In the genomic region with DNA sequence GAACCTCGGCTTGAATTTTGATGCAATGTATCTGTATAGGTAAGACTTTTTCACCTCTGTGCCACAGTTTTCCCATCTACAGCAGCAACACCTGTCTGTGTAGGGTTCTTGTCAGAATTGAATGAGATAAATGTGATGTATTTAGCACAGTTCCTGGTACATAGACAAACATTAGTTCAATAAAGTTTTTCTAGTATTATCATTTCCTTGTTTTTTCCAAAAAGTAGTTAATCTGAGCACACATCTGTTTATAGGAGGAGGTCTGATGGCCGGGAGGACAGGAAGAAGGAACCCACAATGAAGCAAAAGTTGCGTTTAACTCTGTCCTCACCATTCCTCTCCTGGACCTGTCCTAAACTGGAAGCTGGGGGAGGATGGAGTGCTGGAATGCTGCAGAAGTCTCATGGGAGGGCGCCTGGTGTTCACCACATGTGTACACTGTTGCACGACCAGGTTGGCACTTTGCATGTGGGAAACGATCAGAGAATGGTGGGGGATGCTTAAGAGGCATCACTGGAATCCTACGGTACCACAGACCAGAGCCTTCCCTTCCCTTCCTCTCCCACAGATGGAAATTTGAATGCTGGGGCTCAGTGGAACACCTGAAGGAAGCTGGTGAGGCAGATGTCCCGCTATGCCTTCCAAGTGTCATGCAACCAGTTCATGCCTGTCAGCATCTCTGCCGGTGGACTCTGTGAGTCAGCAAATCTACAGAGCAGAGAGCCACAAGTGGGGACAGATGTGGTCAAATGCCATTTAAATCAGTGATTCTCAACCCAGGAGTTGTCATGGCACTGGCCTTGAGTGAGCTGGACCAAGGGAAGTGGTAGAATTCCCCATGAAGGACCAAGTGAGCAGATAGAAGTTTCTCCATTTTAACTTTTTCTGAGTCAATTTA, we compare ENCODE assay signal across 14 cellular contexts.
DNase-seq lines count a peak whose midpoint lies in the region; ATAC-seq, FAIRE-seq and TF ChIP-seq lines count a peak whose summit lies in the region.
"Had no signal": no experiment of that assay in that cellular context is flagged by ENCODE, and none has a peak within 500 bp of the region (broad histone marks: within the 10 kb centered on the region; RNA-seq: fewer than 3 reads in every experiment).

No MANE protein-coding gene starts in this region.

- H3K27ac Mint-ChIP-seq in CD4-positive, alpha-beta memory T cell: peak overlapping the region in 2 of 7 donors; percentile 14 to 44
- H3K27ac Mint-ChIP-seq: HFFc6 had no signal

- SMC1A ChIA-PET in GM12878 (lab: Charles Lee; ENCODE audit: uncharacterized antibody, unreplicated experiment): no interaction called here

- no peak for TF ChIP-seq EP300 in GM12878 (IDR thresholded peaks at IDR 0.05; ENCODE audit: borderline replicate concordance in 1 of 2, control insufficient read depth in 1 of 2, low read depth in 2 of 2, low read length in 2 of 2)

- H3K4me2 ChIP-seq in DND-41 (ENCODE audit: insufficient read depth, low read length): peak overlapping the region; percentile 50; the same call in 1 of the 2 replicates
- peak overlapping the region; percentile 39; the same call in 1 of the 2 replicates for H3K4me2 ChIP-seq in MM.1S (ENCODE audit: low read depth, low read length)
- no peak overlapping the region for H3K4me2 ChIP-seq in GM12878 (ENCODE audit: control insufficient read depth, insufficient read depth)
- no peak overlapping the region for H3K4me2 ChIP-seq in osteoblast (ENCODE audit: insufficient read depth, low read length)

- peaks cover 0 to 4% (median 0%) of the 10 kb centered on the region in 8 donors for H3K9me3 Mint-ChIP-seq in CD4-positive, alpha-beta memory T cell
- H3K9me3 Mint-ChIP-seq: HFFc6 had no signal

- H3K36me3 ChIP-seq in DND-41 (ENCODE audit: insufficient read depth, low read length) (no peaks in the 10 kb centered on the region), MM.1S (replicated peaks; ENCODE audit: insufficient read depth, low read length) (no peaks in the 10 kb centered on the region), GM12878 (ENCODE audit: control insufficient read depth in 2 of 2, insufficient read depth in 2 of 2, low read length in 1 of 2) (no peaks in the 10 kb centered on the region), osteoblast (ENCODE audit: insufficient read depth, low read length) (no peaks in the 10 kb centered on the region)
- no peaks in the 10 kb centered on the region for H3K36me3 ChIP-seq in CD4-positive, alpha-beta memory T cell (ENCODE audit: insufficient read depth, low read length)
- H3K36me3 ChIP-seq: brain microvascular endothelial cell had no signal

- TF ChIP-seq POLR2A in GM12878 (IDR thresholded peaks at IDR 0.05; ENCODE audit: low read depth, low read length): no peak

- H3K79me2 ChIP-seq in DND-41 (ENCODE audit: insufficient read depth, low read length) (no peaks in the 10 kb centered on the region), MM.1S (ENCODE audit: low read length) (no peaks in the 10 kb centered on the region), GM12878 (ENCODE audit: control insufficient read depth, insufficient read depth, low read length) (no peaks in the 10 kb centered on the region), osteoblast (ENCODE audit: insufficient read depth, low read length) (no peaks in the 10 kb centered on the region)

- RAD21 ChIA-PET in GM12878 (lab: Charles Lee; ENCODE audit: unreplicated experiment): no interaction called here

- H3K27ac ChIP-seq in DND-41 (ENCODE audit: low read length): peak overlapping the region; percentile 76
- peak overlapping the region; percentile 68; the same call in 1 of the 2 replicates for H3K27ac ChIP-seq in MM.1S (ENCODE audit: low read length)
- H3K27ac ChIP-seq in GM12878 (ENCODE audit: control insufficient read depth, insufficient read depth): no peak overlapping the region
- peak overlapping the region; percentile 95 for H3K27ac ChIP-seq in osteoblast (ENCODE audit: low read depth, low read length)
- H3K27ac ChIP-seq in CD4-positive, alpha-beta memory T cell (ENCODE audit: low read depth, low read length): no peak overlapping the region
- H3K27ac ChIP-seq: HL-60 had no signal

- H3K9ac ChIP-seq in DND-41 (ENCODE audit: low read depth, low read length): peak overlapping the region; percentile 40
- no peak overlapping the region for H3K9ac ChIP-seq in MM.1S (ENCODE audit: low read length)
- no peak overlapping the region for H3K9ac ChIP-seq in GM12878 (ENCODE audit: control insufficient read depth, insufficient read depth, low read length)

- H3K4me3 ChIP-seq in DND-41 (ENCODE audit: low read depth in 1 of 2, low read length in 2 of 2): no peak overlapping the region
- no peak overlapping the region for H3K4me3 ChIP-seq in MM.1S (ENCODE audit: low read length)
- H3K4me3 ChIP-seq in GM12878: no peak overlapping the region
- no peak overlapping the region for H3K4me3 ChIP-seq in osteoblast (ENCODE audit: insufficient read depth, low read length)
- no peak overlapping the region for H3K4me3 ChIP-seq in CD4-positive, alpha-beta memory T cell (ENCODE audit: low read length in 2 of 2)

- H3K9me3 ChIP-seq in DND-41 (ENCODE audit: insufficient read depth, low read length, severe bottlenecking): no peaks in the 10 kb centered on the region
- no peaks in the 10 kb centered on the region for H3K9me3 ChIP-seq in MM.1S (replicated peaks; ENCODE audit: insufficient read depth, low read length)
- no peaks in the 10 kb centered on the region for H3K9me3 ChIP-seq in GM12878 (replicated peaks; ENCODE audit: control insufficient read depth, insufficient read depth, low read length)
- no peaks in the 10 kb centered on the region for H3K9me3 ChIP-seq in osteoblast (ENCODE audit: low read depth, low read length)
- H3K9me3 ChIP-seq in CD4-positive, alpha-beta memory T cell (ENCODE audit: control insufficient read depth in 1 of 2, low read length in 2 of 2): no peaks in the 10 kb centered on the region

- H4K20me1 ChIP-seq in DND-41 (ENCODE audit: insufficient read depth, low read length): no peaks in the 10 kb centered on the region
- no peaks in the 10 kb centered on the region for H4K20me1 ChIP-seq in MM.1S (ENCODE audit: insufficient read depth, low read length)
- H4K20me1 ChIP-seq in GM12878 (ENCODE audit: control insufficient read depth, insufficient read depth): no peaks in the 10 kb centered on the region
- no peaks in the 10 kb centered on the region for H4K20me1 ChIP-seq in osteoblast (ENCODE audit: insufficient read depth, low read length)

- DNase-seq in DND-41 (peak; percentile 51), MM.1S (peak; percentile 36), GM12878 (ENCODE audit: low read depth, low spot score) (no peak), osteoblast (ENCODE audit: insufficient read length, low spot score, missing footprints) (no peak), DMS153 (lab: John Stamatoyannopoulos, UW) (no peak), NCI-H2029 (lab: John Stamatoyannopoulos, UW) (no peak)
- no peak for DNase-seq in CD4-positive, alpha-beta memory T cell
- no peak for DNase-seq in activated CD8-positive, alpha-beta memory T cell treated with anti-CD3 and anti-CD28 coated beads, Interleukin-2, amount 50 U/mL, for 4 hours
- DNase-seq: brain microvascular endothelial cell, EL, HFFc6, NCI-H2081 treated with DMSO at 0.1 percent for 48 hours, SIG-M5 had no signal

- H3K9me2 ChIP-seq in MM.1S (replicated peaks; ENCODE audit: insufficient read depth, low read length): no peaks in the 10 kb centered on the region

- H3K27me3 Mint-ChIP-seq in CD4-positive, alpha-beta memory T cell: no peaks in the 10 kb centered on the region

- H3K4me3 Mint-ChIP-seq in CD4-positive, alpha-beta memory T cell: no peak overlapping the region
- H3K4me3 Mint-ChIP-seq: HFFc6 had no signal

- peak; percentile 54 for FAIRE-seq in GM12878 (lab: Jason Lieb, UNC)

- no TSS peak for BruUV-seq in GM12878 (replicated peaks; lab: Mats Ljungman, UMichigan)

- POLR2A ChIA-PET in GM12878 (lab: Charles Lee): no interaction called here
- POLR2A ChIA-PET in CD4-positive, alpha-beta memory T cell (lab: Charles Lee; ENCODE audit: partially characterized antibody): interaction anchor here (1.2 to 1.5 kb wide), 3 partner anchors 15 to 17 kb away, joined by 3 to 4 read pairs (median 4); no protein-coding TSS in a partner anchor

- H3F3A ChIP-seq in MM.1S (ENCODE audit: insufficient read depth, low read length): peaks cover 4% of the 10 kb centered on the region; the same call in 1 of the 2 replicates

- CTCF ChIA-PET in GM12878 (lab: Yijun Ruan, JAX): interaction anchor here (4.9 kb wide), 1 partner anchor 551 kb away, joined by 22 read pairs; no protein-coding TSS in a partner anchor
- CTCF ChIA-PET in CD4-positive, alpha-beta memory T cell (lab: Charles Lee; ENCODE audit: partially characterized antibody): interaction anchor here (1.0 kb wide), 1 partner anchor 443 kb away, joined by 3 read pairs; no protein-coding TSS in a partner anchor

- intact Hi-C loops in GM12878 (cut with micrococcal nuclease; ENCODE audit: unreplicated experiment): no loop called here
- intact Hi-C loops in CD4-positive, alpha-beta memory T cell (cut with micrococcal nuclease): no loop called here

- H3K4me1 Mint-ChIP-seq in CD4-positive, alpha-beta memory T cell: peaks cover 14 to 38% (median 29%) of the 10 kb centered on the region in 4 donors

- no peaks in the 10 kb centered on the region for H3K27me3 ChIP-seq in DND-41 (ENCODE audit: insufficient read depth, low read length, poor library complexity)
- H3K27me3 ChIP-seq in MM.1S (replicated peaks; ENCODE audit: insufficient read depth, low read length): no peaks in the 10 kb centered on the region
- peaks cover 5 to 9% of the 10 kb centered on the region in 2 experiments for H3K27me3 ChIP-seq in GM12878 (replicated peaks in 1 of 2; ENCODE audit: control insufficient read depth in 2 of 2, insufficient read depth in 2 of 2, low read length in 1 of 2)
- H3K27me3 ChIP-seq in osteoblast (ENCODE audit: insufficient read depth, low read length): no peaks in the 10 kb centered on the region
- H3K27me3 ChIP-seq in CD4-positive, alpha-beta memory T cell (ENCODE audit: insufficient read depth, low read length): no peaks in the 10 kb centered on the region
- H3K27me3 ChIP-seq: brain microvascular endothelial cell had no signal

- no peak for TF ChIP-seq CTCF in DND-41 (IDR thresholded peaks at IDR 0.05; ENCODE audit: borderline replicate concordance, extremely low read depth, low read length, poor library complexity, severe bottlenecking)
- no peak for TF ChIP-seq CTCF in MM.1S (IDR thresholded peaks at IDR 0.05; ENCODE audit: low read length)
- no peak for TF ChIP-seq CTCF in GM12878 (IDR thresholded peaks at IDR 0.05 in 2 of 3, conservative IDR thresholded peaks at IDR 0.05 in 1 of 3; ENCODE audit: control insufficient read depth in 2 of 3, extremely low read depth in 1 of 3, insufficient read depth in 1 of 3, low read depth in 3 of 3, low read length in 3 of 3)
- TF ChIP-seq CTCF in osteoblast (IDR thresholded peaks at IDR 0.05; ENCODE audit: extremely low read depth, low read depth, low read length): no peak

- WGBS in GM12878 (ENCODE audit: insufficient coverage, insufficient replicate concordance, low lambda C conversion rate, missing lambda C conversion rate): 2% methylated on average over 9 of the region's 9 CpGs

- ATAC-seq in DND-41 (ENCODE audit: insufficient read depth, low read depth) (no peak), GM12878 (no peak)

- no peaks in the 10 kb centered on the region for H3K36me3 Mint-ChIP-seq in CD4-positive, alpha-beta memory T cell

- in situ Hi-C loops in GM12878 (cut with MboI): loop anchor here (5.0 kb wide), 1 partner anchor 551 kb away; no protein-coding TSS in a partner anchor

- H2AFZ ChIP-seq in DND-41 (ENCODE audit: low read depth, low read length) (no peak overlapping the region), MM.1S (ENCODE audit: low read length) (peak overlapping the region; percentile 56), GM12878 (ENCODE audit: control insufficient read depth, low read depth, low read length) (no peak overlapping the region), osteoblast (ENCODE audit: low read length) (peak overlapping the region; percentile 36)

- no peak for TF ChIP-seq RAD21 in GM12878 (IDR thresholded peaks at IDR 0.05; ENCODE audit: insufficient read depth, low read depth, low read length)

- H3K4me1 ChIP-seq in DND-41 (ENCODE audit: insufficient read depth, low read length) (peaks cover 60% of the 10 kb centered on the region), MM.1S (ENCODE audit: low read length) (peaks cover 22% of the 10 kb centered on the region), GM12878 (ENCODE audit: control insufficient read depth, insufficient read depth, low read length) (no peaks in the 10 kb centered on the region), osteoblast (ENCODE audit: insufficient read depth, low read length) (peaks cover 61% of the 10 kb centered on the region)
- H3K4me1 ChIP-seq in CD4-positive, alpha-beta memory T cell (ENCODE audit: insufficient read depth, low read length): peaks cover 19% of the 10 kb centered on the region

Comparison
In these comparisons a context has a peak if more than half of its experiments do, and no peak if none do; other contexts are left out.
1. DNase-seq: peak in DND-41 (single experiment) and MM.1S (single experiment); none in GM12878 (single experiment), osteoblast (single experiment), CD4-positive, alpha-beta memory T cell (0 of 5), DMS153 (single experiment), activated CD8-positive, alpha-beta memory T cell treated with anti-CD3 and anti-CD28 coated beads, Interleukin-2, amount 50 U/mL, for 4 hours (single experiment) and NCI-H2029 (single experiment).
2. H2AFZ ChIP-seq: peak in MM.1S (single experiment) and osteoblast (single experiment); none in DND-41 (single experiment) and GM12878 (single experiment).
3. H3K27ac ChIP-seq: peak in DND-41 (single experiment), MM.1S (single experiment) and osteoblast (single experiment); none in GM12878 (single experiment) and CD4-positive, alpha-beta memory T cell (single experiment).
4. H3K4me2 ChIP-seq: peak in DND-41 (single experiment) and MM.1S (single experiment); none in GM12878 (single experiment) and osteoblast (single experiment).